Comparison of ENCODE assay signal across 20 cellular contexts in genomic region chr2:227813562-227814353, GRCh38. TPM values are rescaled to one million over a fixed set of nuclear protein-coding genes. Genes with fewer than 3 reads are reported as not detected.
A peak's percentile ranks its signal among the peaks of the same experiment; 100 is the strongest.
DNase-seq lines count a peak whose midpoint lies in the region; ATAC-seq and TF ChIP-seq lines count a peak whose summit lies in the region.
"Had no signal": no experiment of that assay in that cellular context is flagged by ENCODE, and none has a peak within 500 bp of the region (broad histone marks: within the 10 kb centered on the region; RNA-seq: fewer than 3 reads in every experiment).

A gene with protein sequence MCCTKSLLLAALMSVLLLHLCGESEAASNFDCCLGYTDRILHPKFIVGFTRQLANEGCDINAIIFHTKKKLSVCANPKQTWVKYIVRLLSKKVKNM (plus strand): TSS chr2:227813842. CDS start chr2:227813912, 70 bp downstream.

- peaks cover 0 to 9% (median 2%) of the 10 kb centered on the region in 4 donors for H3K4me1 ChIP-seq in right lobe of liver
- H3K4me1 ChIP-seq: BE2C had no signal

- TF ChIP-seq CTCF in CD4-positive, alpha-beta T cell (IDR thresholded peaks at IDR 0.05), result no peak
- TF ChIP-seq CTCF in HFFc6 (IDR thresholded peaks at IDR 0.05), result peak; percentile 35; the same call in 1 of the 2 replicates
- TF ChIP-seq CTCF in right lobe of liver (IDR thresholded peaks at IDR 0.05), result peak in 1 of 4 donors; percentile 6

- peak within 1 kb of the TSS in 1 of 3 donors; percentile 30 for H3K4me3 ChIP-seq in right lobe of liver
- H3K4me3 ChIP-seq: heart right ventricle had no signal

- ATAC-seq in CD4-positive, alpha-beta T cell (ENCODE audit: poor library complexity), result no peak
- no peak for ATAC-seq in activated naive CD8-positive, alpha-beta T cell treated with anti-CD3 and anti-CD28 coated beads, Interleukin-2, amount 50 U/mL, for 24 hours
- peak in 3 of 4 donors; percentile 46 to 68 (median 66) for ATAC-seq in right lobe of liver
- ATAC-seq in HG02884 (IDR thresholded peaks at IDR 0.05; ENCODE audit: unreplicated experiment), result no peak
- no peak for ATAC-seq in GM19463 (IDR thresholded peaks at IDR 0.05; ENCODE audit: unreplicated experiment)
- ATAC-seq in GM19328 (IDR thresholded peaks at IDR 0.05; ENCODE audit: unreplicated experiment), result no peak
- ATAC-seq: heart right ventricle, Panc1 had no signal

- H3K27ac ChIP-seq in CD4-positive, alpha-beta T cell (ENCODE audit: low read depth, low read length), result no peak within 1 kb of the TSS
- H3K27ac ChIP-seq in right lobe of liver, result peak within 1 kb of the TSS in 1 of 3 donors; percentile 34
- H3K27ac ChIP-seq: heart right ventricle had no signal

- H3K9me3 Mint-ChIP-seq in CD4-positive, alpha-beta T cell, result no peaks in the 10 kb centered on the region
- no peaks in the 10 kb centered on the region for H3K9me3 Mint-ChIP-seq in HFFc6
- no peaks in the 10 kb centered on the region for H3K9me3 Mint-ChIP-seq in activated naive CD8-positive, alpha-beta T cell treated with anti-CD3 and anti-CD28 coated beads, Interleukin-2, amount 50 U/mL, for 24 hours
- H3K9me3 Mint-ChIP-seq: activated naive CD4-positive, alpha-beta T cell treated with anti-CD3 and anti-CD28 coated beads, Interleukin-2, amount 10 ng/mL, durations not matched to agents 7 days and 5 days; brain had no signal

- H3K4me1 Mint-ChIP-seq in CD4-positive, alpha-beta T cell (ENCODE audit: low read depth), result peaks cover 9% of the 10 kb centered on the region
- peaks cover 23% of the 10 kb centered on the region for H3K4me1 Mint-ChIP-seq in HFFc6 (ENCODE audit: low read depth)
- peaks cover 37% of the 10 kb centered on the region for H3K4me1 Mint-ChIP-seq in activated naive CD8-positive, alpha-beta T cell treated with anti-CD3 and anti-CD28 coated beads, Interleukin-2, amount 50 U/mL, for 24 hours
- H3K4me1 Mint-ChIP-seq: brain had no signal

- no peaks in the 10 kb centered on the region for H3K27me3 ChIP-seq in CD4-positive, alpha-beta T cell (ENCODE audit: control insufficient read depth, insufficient read depth, low read length)
- H3K27me3 ChIP-seq in right lobe of liver, result no peaks in the 10 kb centered on the region
- H3K27me3 ChIP-seq: BE2C had no signal

- peaks cover 7% of the 10 kb centered on the region for H3K27me3 Mint-ChIP-seq in CD4-positive, alpha-beta T cell
- peaks cover 6% of the 10 kb centered on the region; the same call in 1 of the 2 replicates for H3K27me3 Mint-ChIP-seq in HFFc6 (ENCODE audit: insufficient read depth)
- H3K27me3 Mint-ChIP-seq in activated naive CD8-positive, alpha-beta T cell treated with anti-CD3 and anti-CD28 coated beads, Interleukin-2, amount 50 U/mL, for 24 hours, result peaks cover 14% of the 10 kb centered on the region
- H3K27me3 Mint-ChIP-seq: activated naive CD4-positive, alpha-beta T cell treated with anti-CD3 and anti-CD28 coated beads, Interleukin-2, amount 10 ng/mL, durations not matched to agents 7 days and 5 days had no signal

- peak within 1 kb of the TSS; percentile 46 for H3K27ac Mint-ChIP-seq in CD4-positive, alpha-beta T cell
- H3K27ac Mint-ChIP-seq in HFFc6, result no peak within 1 kb of the TSS
- H3K27ac Mint-ChIP-seq in activated naive CD8-positive, alpha-beta T cell treated with anti-CD3 and anti-CD28 coated beads, Interleukin-2, amount 50 U/mL, for 24 hours, result peak within 1 kb of the TSS; percentile 34
- H3K27ac Mint-ChIP-seq: activated naive CD4-positive, alpha-beta T cell treated with anti-CD3 and anti-CD28 coated beads, Interleukin-2, amount 10 ng/mL, durations not matched to agents 7 days and 5 days had no signal

- intact Hi-C loops in CD4-positive, alpha-beta T cell (cut with DNase I, micrococcal nuclease), result no loop called here
- intact Hi-C loops in right lobe of liver (cut with DNase I), result no loop called here

- no peaks in the 10 kb centered on the region for H3K36me3 Mint-ChIP-seq in CD4-positive, alpha-beta T cell (ENCODE audit: low read depth)
- no peaks in the 10 kb centered on the region for H3K36me3 Mint-ChIP-seq in HFFc6 (ENCODE audit: low read depth)
- H3K36me3 Mint-ChIP-seq in activated naive CD8-positive, alpha-beta T cell treated with anti-CD3 and anti-CD28 coated beads, Interleukin-2, amount 50 U/mL, for 24 hours (ENCODE audit: low read depth), result peaks cover 13% of the 10 kb centered on the region
- H3K36me3 Mint-ChIP-seq: activated naive CD4-positive, alpha-beta T cell treated with anti-CD3 and anti-CD28 coated beads, Interleukin-2, amount 10 ng/mL, durations not matched to agents 7 days and 5 days; brain had no signal

- CTCF ChIA-PET in CD4-positive, alpha-beta T cell (lab: Charles Lee), result no interaction called here

- H3K9me3 ChIP-seq in CD4-positive, alpha-beta T cell (ENCODE audit: control insufficient read depth, low read length), result no peaks in the 10 kb centered on the region
- H3K9me3 ChIP-seq in right lobe of liver, result no peaks in the 10 kb centered on the region
- H3K9me3 ChIP-seq: BE2C, heart right ventricle, SK-N-SH had no signal

- POLR2A ChIA-PET in CD4-positive, alpha-beta T cell (lab: Charles Lee), result interaction anchor here (1.0 kb wide), 1 partner anchor 31 kb away, joined by 3 read pairs; no protein-coding TSS in a partner anchor

- WGBS in right lobe of liver (ENCODE audit: insufficient coverage, low coverage, low lambda C conversion rate, missing lambda C conversion rate), result 62% methylated on average over 9 of the region's 9 CpGs

- TF ChIP-seq POLR2A in right lobe of liver (IDR thresholded peaks at IDR 0.05), result peak; percentile 75

- DNase-seq in CD4-positive, alpha-beta T cell, result no peak
- no peak for DNase-seq in HFFc6
- no peak for DNase-seq in activated naive CD8-positive, alpha-beta T cell treated with anti-CD3 and anti-CD28 coated beads, Interleukin-2, amount 50 U/mL, for 24 hours
- peak in 1 of 3 donors; percentile 24 for DNase-seq in right lobe of liver
- no peak for DNase-seq in EL
- DNase-seq: activated CD8-positive, alpha-beta memory T cell treated with anti-CD3 and anti-CD28 coated beads for 24 hours; activated naive CD4-positive, alpha-beta T cell treated with anti-CD3 and anti-CD28 coated beads, Interleukin-2, amount 10 ng/mL, durations not matched to agents 7 days and 5 days; BE2C; heart right ventricle; NCI-H2029 treated with DMSO at 0.1 percent for 48 hours; NCI-H748 treated with DMSO at 0.1 percent for 48 hours; nucleus accumbens; SK-N-SH; stimulated activated CD4-positive, alpha-beta T cell treated with anti-CD3 and anti-CD28 coated beads, Interleukin-4, amount 100 ng/mL, for 4 hours; trophoblast cell had no signal

- H3K4me3 Mint-ChIP-seq in CD4-positive, alpha-beta T cell, result peak within 1 kb of the TSS; percentile 27
- H3K4me3 Mint-ChIP-seq in HFFc6, result no peak within 1 kb of the TSS
- peak within 1 kb of the TSS; percentile 69 for H3K4me3 Mint-ChIP-seq in activated naive CD8-positive, alpha-beta T cell treated with anti-CD3 and anti-CD28 coated beads, Interleukin-2, amount 50 U/mL, for 24 hours
- H3K4me3 Mint-ChIP-seq: activated naive CD4-positive, alpha-beta T cell treated with anti-CD3 and anti-CD28 coated beads, Interleukin-2, amount 10 ng/mL, durations not matched to agents 7 days and 5 days; brain had no signal

- no peaks in the 10 kb centered on the region for H3K36me3 ChIP-seq in right lobe of liver
- H3K36me3 ChIP-seq: BE2C, heart right ventricle had no signal

RNA-seq across cellular contexts. Expression of the gene that starts here (rescaled TPM):
- 1 to 10 TPM; 1.5 to 2.2 TPM for total RNA-seq in CD4-positive, alpha-beta T cell
- not detected for total RNA-seq in HFFc6 (2021; fragmentation: NEBNext Ultra II Directional; extraction: Animal tissue kit (Norgen Biotek cat#: 25700))
- 100 to 1,000 TPM in 2 of 6 experiments, 10 to 100 TPM in 1, under 1 TPM in 1, not detected in 2; 0.88 to 111 (median 76.4) TPM for total RNA-seq in right lobe of liver
- total RNA-seq: heart right ventricle had no signal

Comparison
In these comparisons a context has a peak if more than half of its experiments do, and no peak if none do; other contexts are left out.
1. ATAC-seq: peak in right lobe of liver (3 of 4); none in CD4-positive, alpha-beta T cell (single experiment), activated naive CD8-positive, alpha-beta T cell treated with anti-CD3 and anti-CD28 coated beads, Interleukin-2, amount 50 U/mL, for 24 hours (single experiment), HG02884 (single experiment), GM19463 (single experiment) and GM19328 (single experiment).